Comparison of ENCODE assay signal across 11 cellular contexts in the genomic region with DNA sequence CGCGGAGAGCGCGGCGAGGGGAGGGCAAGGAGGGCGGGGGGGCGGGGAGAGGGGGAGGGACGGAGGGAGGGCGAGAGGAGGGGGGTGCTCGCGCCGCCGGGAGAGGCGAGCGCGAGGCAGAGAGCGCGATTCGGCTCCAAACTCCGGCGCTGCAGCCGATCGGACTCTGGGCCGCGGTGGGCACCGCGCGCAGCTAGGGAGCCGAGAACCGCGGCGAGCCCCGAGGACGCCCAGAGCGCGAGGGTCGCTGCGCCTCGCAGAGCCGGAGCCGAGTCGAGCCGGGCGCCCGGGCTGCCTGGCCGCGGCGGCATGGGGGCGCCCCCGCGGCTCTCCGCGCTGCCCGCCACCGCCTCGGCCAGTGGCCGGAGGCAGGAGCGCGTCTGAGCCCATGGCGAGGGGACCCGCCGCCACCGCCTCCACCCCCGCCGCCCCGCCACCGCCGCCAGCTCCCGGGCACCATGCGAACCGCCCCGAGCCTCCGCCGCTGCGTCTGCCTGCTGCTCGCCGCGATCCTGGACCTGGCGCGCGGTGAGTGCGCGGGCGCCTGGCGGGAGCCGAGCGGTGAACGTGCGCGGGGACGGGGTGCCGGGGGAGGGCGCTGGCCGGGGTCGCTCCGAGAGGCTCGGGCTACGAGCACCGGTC. TPM values are rescaled to one million over a fixed set of nuclear protein-coding genes. Genes with fewer than 3 reads are reported as not detected.
DNase-seq lines count a peak whose midpoint lies in the region; ATAC-seq and TF ChIP-seq lines count a peak whose summit lies in the region.
"Had no signal": no experiment of that assay in that cellular context is flagged by ENCODE, and none has a peak within 500 bp of the region (broad histone marks: within the 10 kb centered on the region; RNA-seq: fewer than 3 reads in every experiment).

A gene (plus strand): TSS at position 128 of the 642 bp plus-strand sequence. CDS start 331 bp downstream, at position 459.

- no peaks in the 10 kb centered on the region for H3K36me3 ChIP-seq in neural progenitor cell
- H3K36me3 ChIP-seq: uterus had no signal

- DNase-seq in D341Med (ENCODE audit: low spot score): peak; percentile 68
- peak; percentile 26 for DNase-seq in HEK293T (ENCODE audit: extremely low spot score)
- DNase-seq in ecto neural progenitor cell (ENCODE audit: low spot score): peak; percentile 77
- peak; percentile 75 for DNase-seq in neural progenitor cell (ENCODE audit: low spot score)
- DNase-seq in activated T-helper 2 cell treated with anti-CD3 and anti-CD28 coated beads, Interferon-gamma antibody, Interleukin-2, Interleukin-4, amounts not matched to agents 10 μg/mL and 5 μg/mL and 100 μg/mL, durations not matched to agents 14 hours and 24 hours and 36 hours (ENCODE audit: low spot score): no peak
- DNase-seq in activated T-cell treated with anti-CD3 and anti-CD28 coated beads, Interleukin-2, amount 50 U/mL, for 4 hours: no peak
- no peak for DNase-seq in left lobe of liver (ENCODE audit: low spot score)
- DNase-seq: uterus had no signal

- CTCF ChIA-PET in HEK293T (lab: Yijun Ruan, JAX): no interaction called here

- no peak within 1 kb of the TSS for H3K27ac ChIP-seq in neural progenitor cell
- H3K27ac ChIP-seq: uterus had no signal

- H3K4me1 Mint-ChIP-seq in neural progenitor cell: peaks cover 40% of the 10 kb centered on the region
- H3K4me1 Mint-ChIP-seq in activated T-helper 2 cell treated with anti-CD3 and anti-CD28 coated beads, Interferon-gamma antibody, Interleukin-2, Interleukin-4, amounts not matched to agents 10 μg/mL and 5 μg/mL and 100 μg/mL, durations not matched to agents 14 hours and 24 hours and 36 hours (ENCODE audit: low read depth): no peaks in the 10 kb centered on the region
- H3K4me1 Mint-ChIP-seq in activated T-cell treated with anti-CD3 and anti-CD28 coated beads, Interleukin-2, amount 50 U/mL, for 4 hours (ENCODE audit: low read depth): peaks cover 10% of the 10 kb centered on the region

- no peak for ATAC-seq in activated T-cell treated with anti-CD3 and anti-CD28 coated beads, Interleukin-2, amount 50 U/mL, for 4 hours
- no peak for ATAC-seq in left lobe of liver
- ATAC-seq: sciatic nerve had no signal

- peaks cover 58% of the 10 kb centered on the region for H3K27me3 Mint-ChIP-seq in neural progenitor cell (ENCODE audit: insufficient read depth, low read depth)
- peaks cover 50% of the 10 kb centered on the region for H3K27me3 Mint-ChIP-seq in activated T-helper 2 cell treated with anti-CD3 and anti-CD28 coated beads, Interferon-gamma antibody, Interleukin-2, Interleukin-4, amounts not matched to agents 10 μg/mL and 5 μg/mL and 100 μg/mL, durations not matched to agents 14 hours and 24 hours and 36 hours (ENCODE audit: low read depth)
- peaks cover 80% of the 10 kb centered on the region for H3K27me3 Mint-ChIP-seq in activated T-cell treated with anti-CD3 and anti-CD28 coated beads, Interleukin-2, amount 50 U/mL, for 4 hours (ENCODE audit: low read depth)

- H3K36me3 Mint-ChIP-seq in neural progenitor cell: no peaks in the 10 kb centered on the region
- no peaks in the 10 kb centered on the region for H3K36me3 Mint-ChIP-seq in activated T-helper 2 cell treated with anti-CD3 and anti-CD28 coated beads, Interferon-gamma antibody, Interleukin-2, Interleukin-4, amounts not matched to agents 10 μg/mL and 5 μg/mL and 100 μg/mL, durations not matched to agents 14 hours and 24 hours and 36 hours (ENCODE audit: low read depth)
- no peaks in the 10 kb centered on the region for H3K36me3 Mint-ChIP-seq in activated T-cell treated with anti-CD3 and anti-CD28 coated beads, Interleukin-2, amount 50 U/mL, for 4 hours (ENCODE audit: insufficient read depth)

- H3K9me3 ChIP-seq in neural progenitor cell (ENCODE audit: low read depth): no peaks in the 10 kb centered on the region
- H3K9me3 ChIP-seq: uterus had no signal

- intact Hi-C loops in activated T-helper 2 cell treated with anti-CD3 and anti-CD28 coated beads, Interferon-gamma antibody, Interleukin-2, Interleukin-4, amounts not matched to agents 10 μg/mL and 5 μg/mL and 100 μg/mL, durations not matched to agents 14 hours and 24 hours and 36 hours (cut with micrococcal nuclease): loop anchor here (5.0 kb wide), 1 partner anchor 535 kb away; no protein-coding TSS in a partner anchor

- peak within 1 kb of the TSS; percentile 90 for H2AFZ ChIP-seq in neural progenitor cell (replicated peaks)

- peaks cover 66% of the 10 kb centered on the region for H3K27me3 ChIP-seq in neural progenitor cell

- H4K20me1 ChIP-seq in neural progenitor cell (ENCODE audit: low read depth): peaks cover 34% of the 10 kb centered on the region

- no peak for TF ChIP-seq CTCF in neural progenitor cell (IDR thresholded peaks at IDR 0.05)

- H3K79me2 ChIP-seq in neural progenitor cell (ENCODE audit: low read depth): no peaks in the 10 kb centered on the region

- POLR2A ChIA-PET in HEK293T (lab: Yijun Ruan, JAX): no interaction called here

- peak within 1 kb of the TSS; percentile 90 for H3K4me2 ChIP-seq in neural progenitor cell

- H3K4me3 Mint-ChIP-seq in neural progenitor cell: peak within 1 kb of the TSS; percentile 86
- no peak within 1 kb of the TSS for H3K4me3 Mint-ChIP-seq in activated T-helper 2 cell treated with anti-CD3 and anti-CD28 coated beads, Interferon-gamma antibody, Interleukin-2, Interleukin-4, amounts not matched to agents 10 μg/mL and 5 μg/mL and 100 μg/mL, durations not matched to agents 14 hours and 24 hours and 36 hours (ENCODE audit: low read depth)
- H3K4me3 Mint-ChIP-seq in activated T-cell treated with anti-CD3 and anti-CD28 coated beads, Interleukin-2, amount 50 U/mL, for 4 hours: no peak within 1 kb of the TSS

- H3K4me3 ChIP-seq in neural progenitor cell: peak within 1 kb of the TSS; percentile 73
- H3K4me3 ChIP-seq: uterus had no signal

- H3K9me3 Mint-ChIP-seq in neural progenitor cell: no peaks in the 10 kb centered on the region
- H3K9me3 Mint-ChIP-seq in activated T-helper 2 cell treated with anti-CD3 and anti-CD28 coated beads, Interferon-gamma antibody, Interleukin-2, Interleukin-4, amounts not matched to agents 10 μg/mL and 5 μg/mL and 100 μg/mL, durations not matched to agents 14 hours and 24 hours and 36 hours: no peaks in the 10 kb centered on the region
- no peaks in the 10 kb centered on the region for H3K9me3 Mint-ChIP-seq in activated T-cell treated with anti-CD3 and anti-CD28 coated beads, Interleukin-2, amount 50 U/mL, for 4 hours

- H3F3A ChIP-seq in neural progenitor cell (ENCODE audit: low read depth): peaks cover 46% of the 10 kb centered on the region

- H3K27ac Mint-ChIP-seq in neural progenitor cell: no peak within 1 kb of the TSS
- H3K27ac Mint-ChIP-seq in activated T-helper 2 cell treated with anti-CD3 and anti-CD28 coated beads, Interferon-gamma antibody, Interleukin-2, Interleukin-4, amounts not matched to agents 10 μg/mL and 5 μg/mL and 100 μg/mL, durations not matched to agents 14 hours and 24 hours and 36 hours: no peak within 1 kb of the TSS

- peaks cover 47% of the 10 kb centered on the region for H3K4me1 ChIP-seq in neural progenitor cell

- no peak within 1 kb of the TSS for H3K9ac ChIP-seq in neural progenitor cell

TF ChIP-seq in HEK293T, 16 proteins besides CTCF, POLR2A, EP300 and RAD21:
- TF ChIP-seq CTBP1 (IDR thresholded peaks at IDR 0.05; ENCODE audit: borderline replicate concordance) (no peak), NFRKB (IDR thresholded peaks at IDR 0.05) (no peak), TARDBP (IDR thresholded peaks at IDR 0.05) (no peak), LEF1 (IDR thresholded peaks at IDR 0.05; ENCODE audit: borderline replicate concordance) (no peak), BHLHE40 (IDR thresholded peaks at IDR 0.05; ENCODE audit: borderline replicate concordance) (no peak), SUZ12 (IDR thresholded peaks at IDR 0.05) (no peak), FOXK2 (IDR thresholded peaks at IDR 0.05) (no peak), ARNT (IDR thresholded peaks at IDR 0.05) (no peak), FOXM1 (IDR thresholded peaks at IDR 0.05; ENCODE audit: borderline replicate concordance) (no peak), SP1 (IDR thresholded peaks at IDR 0.05) (no peak), L3MBTL2 (conservative IDR thresholded peaks at IDR 0.05) (no peak), FOXA1 (IDR thresholded peaks at IDR 0.05) (no peak)

RNA-seq across cellular contexts. Expression of the gene that starts here (rescaled TPM):
- total RNA-seq in neural progenitor cell (ENCODE audit: low replicate concordance) (1.7 and 6.9 TPM in 2 replicates), left lobe of liver (0.81 TPM)
- not detected in 2 replicates for total RNA-seq in activated T-helper 2 cell treated with anti-CD3 and anti-CD28 coated beads, Interferon-gamma antibody, Interleukin-2, Interleukin-4, amounts not matched to agents 10 μg/mL and 5 μg/mL and 100 μg/mL, durations not matched to agents 14 hours and 24 hours and 36 hours
- not detected for total RNA-seq in activated T-cell treated with anti-CD3 and anti-CD28 coated beads, Interleukin-2, amount 50 U/mL, for 4 hours
- total RNA-seq: lung microvascular endothelial cell; T-helper 2 cell treated with Interferon-gamma antibody and Interleukin-4, amounts not matched to agents 100 ng/mL and 5 ng/mL, for 36 hours had no signal

Comparison
In these comparisons a context has a peak if more than half of its experiments do, and no peak if none do; other contexts are left out.
1. DNase-seq: peak in D341Med (single experiment), HEK293T (single experiment), ecto neural progenitor cell (single experiment) and neural progenitor cell (single experiment); none in activated T-helper 2 cell treated with anti-CD3 and anti-CD28 coated beads, Interferon-gamma antibody, Interleukin-2, Interleukin-4, amounts not matched to agents 10 μg/mL and 5 μg/mL and 100 μg/mL, durations not matched to agents 14 hours and 24 hours and 36 hours (single experiment), activated T-cell treated with anti-CD3 and anti-CD28 coated beads, Interleukin-2, amount 50 U/mL, for 4 hours (single experiment) and left lobe of liver (single experiment).